Comparison of ENCODE assay signal across 8 cellular contexts in genomic region chrX:85243155-85243554, GRCh38. TPM values are rescaled to one million over a fixed set of nuclear protein-coding genes. Genes with fewer than 3 reads are reported as not detected.
DNase-seq lines count a peak whose midpoint lies in the region; ATAC-seq and TF ChIP-seq lines count a peak whose summit lies in the region.

No MANE protein-coding gene starts in this region.

- H3K9ac ChIP-seq in HUES48 (ENCODE audit: low read depth, low read length) = no peak overlapping the region

- DNase-seq in CD4-positive, alpha-beta T cell = no peak
- DNase-seq in ascending aorta (ENCODE audit: low spot score in 2 of 2) = no peak
- DNase-seq in naive B cell = no peak
- no peak for DNase-seq in SIG-M5 (lab: John Stamatoyannopoulos, UW)
- no peak for DNase-seq in effector CD8-positive, alpha-beta T cell (lab: John Stamatoyannopoulos, UW)

- ATAC-seq in CD4-positive, alpha-beta T cell (ENCODE audit: poor library complexity) = no peak
- no peak for ATAC-seq in naive B cell (ENCODE audit: low read depth in 2 of 2)
- no peak for ATAC-seq in HG02642 (IDR thresholded peaks at IDR 0.05; ENCODE audit: poor library complexity, unreplicated experiment)
- no peak for ATAC-seq in GM18519 (IDR thresholded peaks at IDR 0.05; ENCODE audit: low FRiP score, unreplicated experiment)

- no peaks in the 10 kb centered on the region for H3K9me3 ChIP-seq in CD4-positive, alpha-beta T cell (ENCODE audit: control insufficient read depth, low read length)
- H3K9me3 ChIP-seq in HUES48 (ENCODE audit: control insufficient read depth, insufficient read depth, low read length) (peaks cover 6% of the 10 kb centered on the region), ascending aorta (no peaks in the 10 kb centered on the region)

- peaks cover 1% of the 10 kb centered on the region for H3K9me3 Mint-ChIP-seq in CD4-positive, alpha-beta T cell
- peaks cover 0 to 5% (median 0%) of the 10 kb centered on the region in 7 donors for H3K9me3 Mint-ChIP-seq in naive B cell

- H3K4me3 ChIP-seq in HUES48 (ENCODE audit: low read depth, low read length) (peak overlapping the region; percentile 92), ascending aorta (peak overlapping the region; percentile 50 to 72)

- H3K27me3 ChIP-seq in CD4-positive, alpha-beta T cell (ENCODE audit: control insufficient read depth, insufficient read depth, low read length) = no peaks in the 10 kb centered on the region
- H3K27me3 ChIP-seq in HUES48 (ENCODE audit: control insufficient read depth, insufficient read depth, low read length) (no peaks in the 10 kb centered on the region), ascending aorta (no peaks in the 10 kb centered on the region)

- H3K36me3 ChIP-seq in HUES48 (ENCODE audit: control insufficient read depth, insufficient read depth, low read length) = peaks cover 5% of the 10 kb centered on the region
- H3K36me3 ChIP-seq in ascending aorta = no peaks in the 10 kb centered on the region

- intact Hi-C loops in CD4-positive, alpha-beta T cell (cut with DNase I, micrococcal nuclease) = no loop called here
- intact Hi-C loops in ascending aorta (cut with DNase I) = no loop called here

- peak overlapping the region; percentile 67 for H3K4me3 Mint-ChIP-seq in CD4-positive, alpha-beta T cell
- H3K4me3 Mint-ChIP-seq in naive B cell = peak overlapping the region; percentile 69 to 95 (median 90)

- peaks cover 7% of the 10 kb centered on the region for H3K27me3 Mint-ChIP-seq in CD4-positive, alpha-beta T cell
- no peaks in the 10 kb centered on the region for H3K27me3 Mint-ChIP-seq in naive B cell

- no peak for TF ChIP-seq CTCF in CD4-positive, alpha-beta T cell (IDR thresholded peaks at IDR 0.05)
- no peak for TF ChIP-seq CTCF in ascending aorta (IDR thresholded peaks at IDR 0.05)

- H3K4me1 ChIP-seq in HUES48 (ENCODE audit: control insufficient read depth, insufficient read depth, low read length) (0 out of 2 replicates have a peak, but pooled peaks cover 4% of the 10 kb centered on the region), ascending aorta (peaks cover 0 to 4% of the 10 kb centered on the region in 2 donors)

- peaks cover 10% of the 10 kb centered on the region for H3K4me1 Mint-ChIP-seq in CD4-positive, alpha-beta T cell (ENCODE audit: low read depth)
- H3K4me1 Mint-ChIP-seq in naive B cell = peaks cover 11 to 12% (median 11%) of the 10 kb centered on the region in 3 donors

- H3K36me3 Mint-ChIP-seq in CD4-positive, alpha-beta T cell (ENCODE audit: low read depth) = peaks cover 5% of the 10 kb centered on the region
- peaks cover 0 to 7% of the 10 kb centered on the region in 2 donors for H3K36me3 Mint-ChIP-seq in naive B cell

- POLR2A ChIA-PET in CD4-positive, alpha-beta T cell (lab: Charles Lee) = no interaction called here

- CTCF ChIA-PET in CD4-positive, alpha-beta T cell (lab: Charles Lee) = no interaction called here

- no peak overlapping the region for H3K27ac Mint-ChIP-seq in CD4-positive, alpha-beta T cell
- H3K27ac Mint-ChIP-seq in naive B cell = peak overlapping the region in 2 of 6 donors; percentile 28 to 50

- H3K27ac ChIP-seq in CD4-positive, alpha-beta T cell (ENCODE audit: low read depth, low read length) = no peak overlapping the region
- H3K27ac ChIP-seq in HUES48 (ENCODE audit: low read depth, low read length) (peak overlapping the region; percentile 94), ascending aorta (no peak overlapping the region)

RNA-seq across cellular contexts. Expression of gene SATL1, which starts 0.4 kb away (rescaled TPM):
- not detected for total RNA-seq in CD4-positive, alpha-beta T cell
- total RNA-seq in ascending aorta = not detected
- not detected for polyA plus RNA-seq in naive B cell (ENCODE audit: low read depth in 6 of 6)

RNA-seq across cellular contexts. Expression of gene ZNF711, which starts 0.6 kb away (rescaled TPM):
- 1 to 10 TPM; 3.8 to 4.7 TPM for total RNA-seq in CD4-positive, alpha-beta T cell
- 1.2 TPM for total RNA-seq in ascending aorta
- 1 to 10 TPM; 1.6 to 8.0 (median 7.0) TPM for polyA plus RNA-seq in naive B cell (ENCODE audit: low read depth in 6 of 6)
